Comparison of ENCODE assay signal across 8 cellular contexts in genomic region chr17:8187517-8188407, GRCh38. TPM values are rescaled to one million over a fixed set of nuclear protein-coding genes. Genes with fewer than 3 reads are reported as not detected.
DNase-seq lines count a peak whose midpoint lies in the region; ATAC-seq and TF ChIP-seq lines count a peak whose summit lies in the region.

No MANE protein-coding gene starts in this region.

- no peak overlapping the region for H2BK120ac ChIP-seq in H9 (ENCODE audit: low read depth, low read length, poor library complexity, severe bottlenecking)

- peaks cover 3% of the 10 kb centered on the region for H4K20me1 ChIP-seq in H9 (ENCODE audit: control insufficient read depth, insufficient read depth, insufficient read length)

- no peak overlapping the region for H3K56ac ChIP-seq in H9 (ENCODE audit: insufficient read length, low read depth, low read length)

- no peak overlapping the region for H2AK5ac ChIP-seq in H9 (ENCODE audit: insufficient read length, low read length)

- H2BK15ac ChIP-seq in H9 (ENCODE audit: low read depth, low read length): no peak overlapping the region

- peak overlapping the region; percentile 50 for H3K27ac ChIP-seq in H9 (ENCODE audit: insufficient read length, low read depth, low read length)
- H3K27ac ChIP-seq in cardiac muscle cell: peak overlapping the region; percentile 71
- peak overlapping the region; percentile 84 to 91 for H3K27ac ChIP-seq in ovary
- peak overlapping the region; percentile 91 to 95 for H3K27ac ChIP-seq in thoracic aorta

- no peak overlapping the region for H2BK12ac ChIP-seq in H9 (ENCODE audit: insufficient read length, low read depth, low read length)

- no peaks in the 10 kb centered on the region for H3K9me3 Mint-ChIP-seq in Calu3 (ENCODE audit: low read depth, unreplicated experiment)
- no peaks in the 10 kb centered on the region for H3K9me3 Mint-ChIP-seq in H9
- no peaks in the 10 kb centered on the region for H3K9me3 Mint-ChIP-seq in activated naive CD8-positive, alpha-beta T cell treated with anti-CD3 and anti-CD28 coated beads, Interleukin-2, amount 10 ng/mL, durations not matched to agents 7 days and 5 days

- peak overlapping the region; percentile 81 for H3K9ac ChIP-seq in H9 (ENCODE audit: extremely low read depth, insufficient read length, low read length)

- H3K36me3 Mint-ChIP-seq in Calu3 (ENCODE audit: insufficient read depth, unreplicated experiment) (peaks cover 26% of the 10 kb centered on the region), H9 (ENCODE audit: insufficient read depth in 1 of 3, low read depth in 3 of 3) (no peaks in the 10 kb centered on the region)
- no peaks in the 10 kb centered on the region for H3K36me3 Mint-ChIP-seq in activated naive CD8-positive, alpha-beta T cell treated with anti-CD3 and anti-CD28 coated beads, Interleukin-2, amount 10 ng/mL, durations not matched to agents 7 days and 5 days

- no peak for TF ChIP-seq CTCF in Calu3 (IDR thresholded peaks at IDR 0.05; ENCODE audit: unreplicated experiment)
- TF ChIP-seq CTCF in H9 (conservative IDR thresholded peaks at IDR 0.05): no peak
- no peak for TF ChIP-seq CTCF in cardiac muscle cell (IDR thresholded peaks at IDR 0.05; ENCODE audit: low read depth, low read length)
- TF ChIP-seq CTCF in ovary (IDR thresholded peaks at IDR 0.05): peak in 1 of 3 donors; percentile 17
- TF ChIP-seq CTCF in thoracic aorta (IDR thresholded peaks at IDR 0.05): no peak

- H3K4me3 ChIP-seq in cardiac muscle cell: peak overlapping the region; percentile 80
- H3K4me3 ChIP-seq in ovary: peak overlapping the region; percentile 97
- peak overlapping the region; percentile 73 for H3K4me3 ChIP-seq in thoracic aorta

- H3K27me3 Mint-ChIP-seq in Calu3 (ENCODE audit: unreplicated experiment) (no peaks in the 10 kb centered on the region), H9 (ENCODE audit: low read depth) (peaks cover 9% of the 10 kb centered on the region)
- H3K27me3 Mint-ChIP-seq in activated naive CD8-positive, alpha-beta T cell treated with anti-CD3 and anti-CD28 coated beads, Interleukin-2, amount 10 ng/mL, durations not matched to agents 7 days and 5 days: peaks cover 3% of the 10 kb centered on the region

- intact Hi-C loops in Calu3 (cut with micrococcal nuclease; ENCODE audit: unreplicated experiment): loop anchor here (2.0 to 5.0 kb wide), 2 partner anchors 33 to 50 kb away; no protein-coding TSS in a partner anchor
- intact Hi-C loops in ovary (cut with DNase I): loop anchor here (2.0 to 10.0 kb wide), 7 partner anchors 35 to 1173 kb away; partner anchors contain the start of genes ALOXE3 (in 2 of the 4), HES7 (in 1 of the 4) and RNASEK (in 1 of the 4)

- peak overlapping the region; percentile 99 for H3K4me2 ChIP-seq in H9 (ENCODE audit: insufficient read depth, insufficient read length, low read length)

- TSS peak; percentile 100 for BruUV-seq in Calu3 (replicated peaks; lab: Mats Ljungman, UMichigan)

- no CpG with 5 or more reads among the region's 28 CpGs for WGBS in H9 (ENCODE audit: extremely low coverage, insufficient read length, low lambda C conversion rate)
- 3 to 4% (median 3%) methylated on average over 28 of the region's 28 CpGs for WGBS in ovary, 3 donors

- no peak for TF ChIP-seq POLR2A in ovary (IDR thresholded peaks at IDR 0.05)

- H3K4me1 ChIP-seq in H9 (ENCODE audit: insufficient read depth, low read length): peaks cover 9% of the 10 kb centered on the region; the same call in 1 of the 2 replicates
- H3K4me1 ChIP-seq in cardiac muscle cell (ENCODE audit: low read depth): peaks cover 10% of the 10 kb centered on the region
- H3K4me1 ChIP-seq in ovary (ENCODE audit: insufficient read depth): peaks cover 16% of the 10 kb centered on the region
- H3K4me1 ChIP-seq in thoracic aorta (ENCODE audit: control insufficient read depth in 1 of 2, low read depth in 2 of 2): peaks cover 19 to 35% of the 10 kb centered on the region in 2 donors

- H2BK5ac ChIP-seq in H9 (ENCODE audit: insufficient read length, low read length): no peak overlapping the region

- POLR2A ChIA-PET in activated naive CD8-positive, alpha-beta T cell treated with anti-CD3 and anti-CD28 coated beads, Interleukin-2, amount 10 ng/mL, durations not matched to agents 7 days and 5 days (lab: Charles Lee): interaction anchor here (1.3 to 9.0 kb wide), 11 partner anchors 11 to 108 kb away, joined by 3 to 130 read pairs (median 13); partner anchors contain the start of genes AURKB, CTC1, PFAS and SLC25A35

- peaks cover 19% of the 10 kb centered on the region for H3K23me2 ChIP-seq in H9 (ENCODE audit: insufficient read length, low read depth, low read length, poor library complexity, severe bottlenecking)

- H3K9me3 ChIP-seq in H9 (ENCODE audit: control insufficient read depth, low read depth, low read length) (no peaks in the 10 kb centered on the region), cardiac muscle cell (ENCODE audit: low read depth) (no peaks in the 10 kb centered on the region), ovary (no peaks in the 10 kb centered on the region), thoracic aorta (no peaks in the 10 kb centered on the region)

- H4K91ac ChIP-seq in H9 (ENCODE audit: insufficient read length, low read depth, low read length): no peak overlapping the region

- peak; percentile 25 for ATAC-seq in activated naive CD8-positive, alpha-beta T cell treated with anti-CD3 and anti-CD28 coated beads, Interleukin-2, amount 10 ng/mL, durations not matched to agents 7 days and 5 days (ENCODE audit: low read depth)
- ATAC-seq in thoracic aorta (ENCODE audit: insufficient number of reproducible peaks, low FRiP score, low read depth): peak; percentile 49

- no peak overlapping the region for H4K5ac ChIP-seq in H9 (ENCODE audit: insufficient read length, low read depth, low read length)

- H3K79me1 ChIP-seq in H9 (ENCODE audit: insufficient read depth, low read depth, low read length, poor library complexity, severe bottlenecking): no peaks in the 10 kb centered on the region

- H3K18ac ChIP-seq in H9 (ENCODE audit: insufficient read length, low read depth, low read length): no peak overlapping the region

- no peak overlapping the region for H3K4ac ChIP-seq in H9 (ENCODE audit: low read depth, low read length)

- no peak for TF ChIP-seq EP300 in ovary (IDR thresholded peaks at IDR 0.05)

- H3K23ac ChIP-seq in H9 (ENCODE audit: insufficient read length, low read depth, low read length): no peak overlapping the region

- no peak overlapping the region for H3K27ac Mint-ChIP-seq in Calu3 (ENCODE audit: unreplicated experiment)
- peak overlapping the region in 1 of 3 experiments; percentile 56; a peak in 1 of 7 replicates for H3K27ac Mint-ChIP-seq in H9
- H3K27ac Mint-ChIP-seq in activated naive CD8-positive, alpha-beta T cell treated with anti-CD3 and anti-CD28 coated beads, Interleukin-2, amount 10 ng/mL, durations not matched to agents 7 days and 5 days: no peak overlapping the region

- H3K4me1 Mint-ChIP-seq in Calu3 (ENCODE audit: low read depth, unreplicated experiment): peaks cover 7% of the 10 kb centered on the region
- H3K4me1 Mint-ChIP-seq in H9: peaks cover 12 to 13% of the 10 kb centered on the region in 2 experiments
- H3K4me1 Mint-ChIP-seq in activated naive CD8-positive, alpha-beta T cell treated with anti-CD3 and anti-CD28 coated beads, Interleukin-2, amount 10 ng/mL, durations not matched to agents 7 days and 5 days: peaks cover 14% of the 10 kb centered on the region

- no peak overlapping the region for H3T11ph ChIP-seq in H9 (ENCODE audit: low read length)

- CTCF ChIA-PET in Calu3 (lab: Charles Lee): interaction anchor here (1.3 kb wide), 1 partner anchor 113 kb away, joined by 4 read pairs; no protein-coding TSS in a partner anchor

- no peak overlapping the region for H3K14ac ChIP-seq in H9 (ENCODE audit: insufficient read depth, low read length)

- no peak overlapping the region for H2AFZ ChIP-seq in H9 (ENCODE audit: low read length)

- no peak overlapping the region for H4K8ac ChIP-seq in H9 (replicated peaks; ENCODE audit: insufficient read length, low read depth, low read length)

- no peaks in the 10 kb centered on the region for H3K79me2 ChIP-seq in H9 (ENCODE audit: insufficient read depth, low read length)

- H3K36me3 ChIP-seq in cardiac muscle cell (no peaks in the 10 kb centered on the region), ovary (no peaks in the 10 kb centered on the region), thoracic aorta (no peaks in the 10 kb centered on the region)

- DNase-seq in Calu3 (peak; percentile 87), H9 (peak; percentile 98), NCI-H128 (lab: John Stamatoyannopoulos, UW; ENCODE audit: unreplicated experiment) (peak; percentile 72), SKM-1 treated with dmso at 0.1 percent for 144 hours (lab: John Stamatoyannopoulos, UW; ENCODE audit: unreplicated experiment) (peak; percentile 89), cardiac muscle cell (ENCODE audit: low read depth in 1 of 2, low spot score in 1 of 2) (peak; percentile 94 to 99), ovary (peak; percentile 90 to 96 (median 94)), thoracic aorta (ENCODE audit: low spot score) (peak; percentile 94)
- peak; percentile 91 for DNase-seq in activated naive CD8-positive, alpha-beta T cell treated with anti-CD3 and anti-CD28 coated beads, Interleukin-2, amount 10 ng/mL, durations not matched to agents 7 days and 5 days

- H2BK20ac ChIP-seq in H9 (ENCODE audit: low read depth, low read length, poor library complexity, severe bottlenecking): no peak overlapping the region

- no peak overlapping the region for H3K4me3 Mint-ChIP-seq in Calu3 (ENCODE audit: low read depth, unreplicated experiment)
- H3K4me3 Mint-ChIP-seq in H9: no peak overlapping the region
- no peak overlapping the region for H3K4me3 Mint-ChIP-seq in activated naive CD8-positive, alpha-beta T cell treated with anti-CD3 and anti-CD28 coated beads, Interleukin-2, amount 10 ng/mL, durations not matched to agents 7 days and 5 days

- H3K27me3 ChIP-seq in H9 (ENCODE audit: insufficient read depth, low read length) (peaks cover 2% of the 10 kb centered on the region; the same call in 1 of the 2 replicates), cardiac muscle cell (no peaks in the 10 kb centered on the region), ovary (no peaks in the 10 kb centered on the region), thoracic aorta (replicated peaks; ENCODE audit: insufficient read depth) (no peaks in the 10 kb centered on the region)

RNA-seq across cellular contexts. Expression of gene BORCS6, which starts 2.2 kb away (rescaled TPM):
- total RNA-seq in Calu3 (2022) (3.7 and 3.9 TPM in 2 replicates), H9 (2021) (3.1 and 3.4 TPM in 2 replicates), cardiac muscle cell (19.7 and 26.4 TPM in 2 replicates), ovary (1 to 10 TPM; 5.5 to 7.2 (median 6.7) TPM), thoracic aorta (10 to 100 TPM; 11.9 to 13.8 TPM)
- total RNA-seq in activated naive CD8-positive, alpha-beta T cell treated with anti-CD3 and anti-CD28 coated beads, Interleukin-2, amount 10 ng/mL, durations not matched to agents 7 days and 5 days: 10 to 100 TPM; 15.7 to 16.5 TPM
- polyA plus RNA-seq in cardiac muscle cell (13.2 and 13.7 TPM in 2 replicates), ovary (1 to 10 TPM; 1.3 to 7.2 TPM)

RNA-seq across cellular contexts. Expression of gene TMEM107, which starts 11.6 kb away (rescaled TPM):
- total RNA-seq in Calu3 (2022): 12.2 and 13.5 TPM in 2 replicates
- total RNA-seq in H9 (2021): 12.7 and 14.3 TPM in 2 replicates
- 10 to 100 TPM; 39.5 to 46.4 TPM for total RNA-seq in activated naive CD8-positive, alpha-beta T cell treated with anti-CD3 and anti-CD28 coated beads, Interleukin-2, amount 10 ng/mL, durations not matched to agents 7 days and 5 days
- 39.8 and 40.7 TPM in 2 replicates for total RNA-seq in cardiac muscle cell
- polyA plus RNA-seq in cardiac muscle cell: 54.6 and 62.4 TPM in 2 replicates
- total RNA-seq in ovary: 10 to 100 TPM in 5 of 7 donors, 1 to 10 TPM in 2; 7.5 to 57.6 (median 16.1) TPM
- polyA plus RNA-seq in ovary: 10 to 100 TPM in 1 of 2 donors, 1 to 10 TPM in 1; 8.2 to 10.3 TPM
- total RNA-seq in thoracic aorta: 10 to 100 TPM in 1 of 2 donors, 1 to 10 TPM in 1; 8.4 to 32.1 TPM

RNA-seq across cellular contexts. Expression of gene AURKB, which starts 22.6 kb away (rescaled TPM):
- total RNA-seq in Calu3 (2022) (66.8 and 78.9 TPM in 2 replicates), H9 (2021) (160 and 171 TPM in 2 replicates), cardiac muscle cell (15.1 and 77.7 TPM in 2 replicates), ovary (1 to 10 TPM in 2 of 7 donors, under 1 TPM in 2, not detected in 3; 0.80 to 1.7 (median 1.1) TPM), thoracic aorta (1 to 10 TPM in 1 of 2 donors, not detected in 1; 1.6 TPM)
- total RNA-seq in activated naive CD8-positive, alpha-beta T cell treated with anti-CD3 and anti-CD28 coated beads, Interleukin-2, amount 10 ng/mL, durations not matched to agents 7 days and 5 days: 100 to 1,000 TPM; 128 to 152 TPM
- polyA plus RNA-seq in cardiac muscle cell (17.8 and 133 TPM in 2 replicates), ovary (1 to 10 TPM in 1 of 2 donors, under 1 TPM in 1; 0.68 to 1.5 TPM)

RNA-seq across cellular contexts. Expression of gene VAMP2, which starts 25.0 kb away (rescaled TPM):
- 18.1 and 22.1 TPM in 2 replicates for total RNA-seq in Calu3 (2022)
- total RNA-seq in H9 (2021): 22.8 and 22.9 TPM in 2 replicates
- 100 to 1,000 TPM; 116 to 118 TPM for total RNA-seq in activated naive CD8-positive, alpha-beta T cell treated with anti-CD3 and anti-CD28 coated beads, Interleukin-2, amount 10 ng/mL, durations not matched to agents 7 days and 5 days
- 22.5 and 35.7 TPM in 2 replicates for total RNA-seq in cardiac muscle cell
- polyA plus RNA-seq in cardiac muscle cell: 102 and 118 TPM in 2 replicates
- total RNA-seq in ovary: 100 to 1,000 TPM in 4 of 7 donors, 10 to 100 TPM in 3; 35.5 to 147 (median 118) TPM
- polyA plus RNA-seq in ovary: 100 to 1,000 TPM in 1 of 2 donors, 10 to 100 TPM in 1; 99.2 to 233 TPM
- total RNA-seq in thoracic aorta: 10 to 100 TPM; 36.0 to 50.3 TPM

RNA-seq across cellular contexts. Expression of gene PER1, which starts 35.6 kb away (rescaled TPM):
- total RNA-seq in Calu3 (2022) (16.1 and 17.0 TPM in 2 replicates), H9 (2021) (36.5 and 37.2 TPM in 2 replicates), cardiac muscle cell (42.3 and 51.9 TPM in 2 replicates), ovary (100 to 1,000 TPM in 6 of 7 donors, 10 to 100 TPM in 1; 74.9 to 394 (median 165) TPM), thoracic aorta (100 to 1,000 TPM; 175 to 292 TPM)
- total RNA-seq in activated naive CD8-positive, alpha-beta T cell treated with anti-CD3 and anti-CD28 coated beads, Interleukin-2, amount 10 ng/mL, durations not matched to agents 7 days and 5 days: 10 to 100 TPM; 52.7 to 53.6 TPM
- polyA plus RNA-seq in cardiac muscle cell (28.2 and 47.7 TPM in 2 replicates), ovary (100 to 1,000 TPM in 1 of 2 donors, 10 to 100 TPM in 1; 12.8 to 164 TPM)

Comparison
In these comparisons a context has a peak if more than half of its experiments do, and no peak if none do; other contexts are left out.
1. Peak in every context shown above with its lines: DNase-seq, ATAC-seq, H3K4me3 ChIP-seq and H3K27ac ChIP-seq.